8 cellular contexts compared by ENCODE assay signal in genomic region chr15:34337557-34338306, GRCh38. TPM values are rescaled to one million over a fixed set of nuclear protein-coding genes. Genes with fewer than 3 reads are reported as not detected.
A peak's percentile ranks its signal among the peaks of the same experiment; 100 is the strongest.
DNase-seq lines count a peak whose midpoint lies in the region; ATAC-seq and TF ChIP-seq lines count a peak whose summit lies in the region.

Gene SLC12A6, minus strand, starts transcription at chr15:34337781. Its CDS starts 1,101 bp downstream, at chr15:34336680.

- H3K4me3 ChIP-seq in AG09309 (ENCODE audit: control insufficient read depth, low read depth, low read length) (peak within 1 kb of the TSS; percentile 92), kidney epithelial cell (ENCODE audit: low read depth, low read length) (peak within 1 kb of the TSS; percentile 99)

- peak; percentile 53 for DNase-seq in AG09309 (ENCODE audit: low read depth)
- peak; percentile 81 for DNase-seq in NCI-H460 (ENCODE audit: extremely low read depth, low read depth)
- DNase-seq in activated CD4-positive, alpha-beta T cell treated with anti-CD3 and anti-CD28 coated beads for 1 hour = peak; percentile 83
- DNase-seq in cerebellar nuclear complex (lab: John Stamatoyannopoulos, UW) = peak; percentile 12 to 65
- DNase-seq in kidney epithelial cell (ENCODE audit: low read depth) = peak; percentile 75
- DNase-seq in stimulated activated CD4-positive, alpha-beta T cell treated with anti-CD3 and anti-CD28 coated beads, Interleukin-15, amount 100 ng/mL, for 24 hours = peak; percentile 93

- no peaks in the 10 kb centered on the region for H3K27me3 ChIP-seq in kidney epithelial cell (ENCODE audit: control insufficient read depth, insufficient read depth, low read length)

- TF ChIP-seq CTCF in AG09309 (IDR thresholded peaks at IDR 0.05; ENCODE audit: control insufficient read depth, insufficient read depth, low read depth, low read length, missing control alignments) (no peak), kidney epithelial cell (IDR thresholded peaks at IDR 0.05; ENCODE audit: insufficient read depth, low read length, poor library complexity, severe bottlenecking) (no peak)

- ATAC-seq in GM19023 (IDR thresholded peaks at IDR 0.05; ENCODE audit: unreplicated experiment) = peak; percentile 78
- peak; percentile 63 for ATAC-seq in HG03196 (IDR thresholded peaks at IDR 0.05; ENCODE audit: unreplicated experiment)

- no peaks in the 10 kb centered on the region for H3K36me3 ChIP-seq in kidney epithelial cell (ENCODE audit: control insufficient read depth, insufficient read depth, low read length)

RNA-seq across cellular contexts. Expression of gene SLC12A6, which starts in this region (rescaled TPM):
- total RNA-seq in NCI-H460 (2014; rRNA removed; shearing (Covaris generic)) = 5.1 and 6.5 TPM in 2 replicates
- polyA plus RNA-seq in NCI-H460 (2014; cell fraction: nucleus; rRNA removed) = 2.0 and 7.1 TPM in 2 replicates
- total RNA-seq in kidney epithelial cell = 15.2 and 16.4 TPM in 2 replicates

Comparison
In these comparisons a context has a peak if more than half of its experiments do, and no peak if none do; other contexts are left out.
1. Peak in every context shown above with its lines: DNase-seq, ATAC-seq and H3K4me3 ChIP-seq.
2. DNase-seq: peak in every context shown above with its lines; median percentile 93 in stimulated activated CD4-positive, alpha-beta T cell treated with anti-CD3 and anti-CD28 coated beads, Interleukin-15, amount 100 ng/mL, for 24 hours; 83 in activated CD4-positive, alpha-beta T cell treated with anti-CD3 and anti-CD28 coated beads for 1 hour; 81 in NCI-H460; 75 in kidney epithelial cell; 53 in AG09309; 38 in cerebellar nuclear complex.